In the genomic region with DNA sequence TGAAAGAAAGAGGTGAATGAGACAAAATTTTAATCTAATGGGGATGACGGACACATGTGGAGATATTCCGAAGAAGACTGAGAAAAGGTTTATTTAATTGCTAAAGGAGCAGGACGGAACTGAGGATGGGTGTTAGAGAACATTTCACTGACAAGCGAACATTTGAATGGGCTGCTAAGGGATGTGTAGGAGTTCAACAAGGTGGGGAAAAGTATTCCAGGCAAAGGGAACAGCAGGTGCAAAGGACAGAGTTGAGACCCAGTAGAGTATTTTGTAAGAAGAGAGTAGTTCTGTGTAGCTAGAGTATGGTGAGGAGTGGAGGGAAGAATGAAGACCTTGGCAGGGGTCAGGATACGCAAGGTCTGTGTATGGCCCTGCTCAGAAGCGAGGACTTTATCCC, we compare ENCODE assay signal across 8 cellular contexts. TPM values are rescaled to one million over a fixed set of nuclear protein-coding genes. Genes with fewer than 3 reads are reported as not detected.
"Had no signal": no experiment of that assay in that cellular context is flagged by ENCODE, and none has a peak within 500 bp of the region (broad histone marks: within the 10 kb centered on the region; RNA-seq: fewer than 3 reads in every experiment).

No MANE protein-coding gene starts in this region.

- DNase-seq: GM23248, H9, HCEC 1CT, HFFc6, KBM-7 had no signal

- H3K4me3 ChIP-seq: GM23248 had no signal

- H3K27ac ChIP-seq: GM23248, HL-60 had no signal

RNA-seq across cellular contexts. Expression of a gene that starts 47.4 kb away (rescaled TPM):
- total RNA-seq: GM23248, HFFc6, HT1080 had no signal
- polyA plus RNA-seq: GM23248, IgD-negative memory B cell had no signal
